ENCODE assay signal across 8 cellular contexts in genomic region chr3:52428151-52429005, GRCh38. TPM values are rescaled to one million over a fixed set of nuclear protein-coding genes. Genes with fewer than 3 reads are reported as not detected.
DNase-seq lines count a peak whose midpoint lies in the region; ATAC-seq and TF ChIP-seq lines count a peak whose summit lies in the region.

No MANE protein-coding gene starts in this region.

- H3K36me3 ChIP-seq in DND-41 (ENCODE audit: insufficient read depth, low read length) = no peaks in the 10 kb centered on the region

- no peaks in the 10 kb centered on the region for H3K9me3 ChIP-seq in DND-41 (ENCODE audit: insufficient read depth, low read length, severe bottlenecking)

- no peak overlapping the region for H3K4me3 Mint-ChIP-seq in stimulated activated naive B cell treated with anti-CD40 and anti-IgM and Interleukin-4, amounts not matched to agents 10 μg/mL and 1 μg/mL and 100 μg/mL, for 72 hours
- no peak overlapping the region for H3K4me3 Mint-ChIP-seq in glutamatergic neuron (ENCODE audit: unreplicated experiment)

- ATAC-seq in DND-41 (ENCODE audit: insufficient read depth, low read depth) (peak; percentile 94), left colon (peak; percentile 86), HG02623 (IDR thresholded peaks at IDR 0.05; ENCODE audit: unreplicated experiment) (no peak)
- peak; percentile 80 to 89 for ATAC-seq in stimulated activated naive B cell treated with anti-CD40 and anti-IgM and Interleukin-4, amounts not matched to agents 10 μg/mL and 1 μg/mL and 100 μg/mL, for 72 hours (replicated peaks)

- no peaks in the 10 kb centered on the region for H3K4me1 ChIP-seq in DND-41 (ENCODE audit: insufficient read depth, low read length)

- H3K4me1 Mint-ChIP-seq in stimulated activated naive B cell treated with anti-CD40 and anti-IgM and Interleukin-4, amounts not matched to agents 10 μg/mL and 1 μg/mL and 100 μg/mL, for 72 hours = no peaks in the 10 kb centered on the region
- H3K4me1 Mint-ChIP-seq in glutamatergic neuron (ENCODE audit: low read depth, unreplicated experiment) = peaks cover 9% of the 10 kb centered on the region

- H3K27me3 Mint-ChIP-seq in stimulated activated naive B cell treated with anti-CD40 and anti-IgM and Interleukin-4, amounts not matched to agents 10 μg/mL and 1 μg/mL and 100 μg/mL, for 72 hours = peaks cover 0 to 4% of the 10 kb centered on the region in 2 donors
- peaks cover 3% of the 10 kb centered on the region for H3K27me3 Mint-ChIP-seq in glutamatergic neuron (ENCODE audit: unreplicated experiment)

- no peaks in the 10 kb centered on the region for H3K9me3 Mint-ChIP-seq in stimulated activated naive B cell treated with anti-CD40 and anti-IgM and Interleukin-4, amounts not matched to agents 10 μg/mL and 1 μg/mL and 100 μg/mL, for 72 hours
- H3K9me3 Mint-ChIP-seq in glutamatergic neuron (ENCODE audit: unreplicated experiment) = no peaks in the 10 kb centered on the region

- H3K4me2 ChIP-seq in DND-41 (ENCODE audit: insufficient read depth, low read length) = no peak overlapping the region

- TF ChIP-seq CTCF in DND-41 (IDR thresholded peaks at IDR 0.05; ENCODE audit: borderline replicate concordance, extremely low read depth, low read length, poor library complexity, severe bottlenecking) = peak; percentile 88
- TF ChIP-seq CTCF in RWPE1 (conservative IDR thresholded peaks at IDR 0.05; ENCODE audit: low read depth) = peak; percentile 79
- TF ChIP-seq CTCF in glutamatergic neuron (IDR thresholded peaks at IDR 0.05; ENCODE audit: partially characterized antibody, unreplicated experiment) = no peak

- peak; percentile 52 for DNase-seq in DND-41
- peak; percentile 44 for DNase-seq in HT-29 (ENCODE audit: low spot score)
- peak; percentile 38 for DNase-seq in RWPE1 (ENCODE audit: low spot score)
- DNase-seq in cerebellum (ENCODE audit: low spot score) = peak; percentile 87
- peak; percentile 46 to 62 for DNase-seq in left colon
- no peak for DNase-seq in stimulated activated naive B cell treated with anti-CD40 and anti-IgM and Interleukin-4, amounts not matched to agents 10 μg/mL and 1 μg/mL and 100 μg/mL, for 72 hours
- DNase-seq in glutamatergic neuron = no peak

- no peaks in the 10 kb centered on the region for H3K79me2 ChIP-seq in DND-41 (ENCODE audit: insufficient read depth, low read length)

- no peaks in the 10 kb centered on the region for H3K36me3 Mint-ChIP-seq in stimulated activated naive B cell treated with anti-CD40 and anti-IgM and Interleukin-4, amounts not matched to agents 10 μg/mL and 1 μg/mL and 100 μg/mL, for 72 hours
- no peaks in the 10 kb centered on the region for H3K36me3 Mint-ChIP-seq in glutamatergic neuron (ENCODE audit: unreplicated experiment)

- H3K4me3 ChIP-seq in DND-41 (ENCODE audit: low read depth in 1 of 2, low read length in 2 of 2) = no peak overlapping the region

- H3K27ac ChIP-seq in DND-41 (ENCODE audit: low read length) = no peak overlapping the region
- no peak overlapping the region for H3K27ac ChIP-seq in RWPE1

- no peaks in the 10 kb centered on the region for H3K27me3 ChIP-seq in DND-41 (ENCODE audit: insufficient read depth, low read length, poor library complexity)

- intact Hi-C loops in left colon (cut with DNase I, micrococcal nuclease) = no loop called here

- CTCF ChIA-PET in RWPE1 (lab: Yijun Ruan, JAX) = interaction anchor here (0.6 to 2.2 kb wide), 6 partner anchors 16 to 1338 kb away, joined by 3 to 8 read pairs (median 3); no protein-coding TSS in a partner anchor

- H3K27ac Mint-ChIP-seq in stimulated activated naive B cell treated with anti-CD40 and anti-IgM and Interleukin-4, amounts not matched to agents 10 μg/mL and 1 μg/mL and 100 μg/mL, for 72 hours = no peak overlapping the region
- H3K27ac Mint-ChIP-seq in glutamatergic neuron (ENCODE audit: unreplicated experiment) = no peak overlapping the region

- POLR2A ChIA-PET in RWPE1 (lab: Yijun Ruan, JAX; ENCODE audit: low non-redundant PET) = no interaction called here

- H3K9ac ChIP-seq in DND-41 (ENCODE audit: low read depth, low read length) = no peak overlapping the region

- no peaks in the 10 kb centered on the region for H4K20me1 ChIP-seq in DND-41 (ENCODE audit: insufficient read depth, low read length)

- H2AFZ ChIP-seq in DND-41 (ENCODE audit: low read depth, low read length) = no peak overlapping the region

RNA-seq across cellular contexts. Expression of gene SEMA3G, which starts 16.5 kb away (rescaled TPM):
- 0.15 and 0.31 TPM in 2 replicates for total RNA-seq in HT-29 (2014; rRNA removed; shearing (Covaris generic))
- 3.3 TPM for total RNA-seq in cerebellum
- total RNA-seq in left colon = 1 to 10 TPM; 5.1 to 5.5 TPM
- 0.59 TPM for total RNA-seq in glutamatergic neuron (ENCODE audit: unreplicated experiment)

RNA-seq across cellular contexts. Expression of gene PHF7, which starts 17.9 kb away (rescaled TPM):
- total RNA-seq in HT-29 (2014; rRNA removed; shearing (Covaris generic)) = 1.6 and 2.7 TPM in 2 replicates
- 5.3 TPM for total RNA-seq in cerebellum
- 10 to 100 TPM; 15.6 to 21.6 TPM for total RNA-seq in left colon
- 8.9 TPM for total RNA-seq in glutamatergic neuron (ENCODE audit: unreplicated experiment)

RNA-seq across cellular contexts. Expression of gene BAP1, which starts 18.6 kb away (rescaled TPM):
- 59.4 and 80.5 TPM in 2 replicates for total RNA-seq in HT-29 (2014; rRNA removed; shearing (Covaris generic))
- total RNA-seq in cerebellum (56.5 TPM), left colon (10 to 100 TPM; 73.1 to 73.2 TPM), glutamatergic neuron (ENCODE audit: unreplicated experiment) (130 TPM)

RNA-seq across cellular contexts. Expression of gene TNNC1, which starts 25.5 kb away (rescaled TPM):
- total RNA-seq in HT-29 (2014; rRNA removed; shearing (Covaris generic)) = 5.7 and 6.5 TPM in 2 replicates
- total RNA-seq in cerebellum (0.64 TPM), left colon (1 to 10 TPM in 1 of 2 donors, under 1 TPM in 1; 0.64 to 4.6 TPM), glutamatergic neuron (ENCODE audit: unreplicated experiment) (2.7 TPM)

RNA-seq across cellular contexts. Expression of gene NISCH, which starts 27.0 kb away (rescaled TPM):
- 43.8 and 47.7 TPM in 2 replicates for total RNA-seq in HT-29 (2014; rRNA removed; shearing (Covaris generic))
- 93.2 TPM for total RNA-seq in cerebellum
- 10 to 100 TPM; 57.3 to 58.1 TPM for total RNA-seq in left colon
- total RNA-seq in glutamatergic neuron (ENCODE audit: unreplicated experiment) = 280 TPM

Comparison
In these comparisons a context has a peak if more than half of its experiments do, and no peak if none do; other contexts are left out.
1. DNase-seq: peak in DND-41 (single experiment), HT-29 (single experiment), RWPE1 (single experiment), cerebellum (single experiment) and left colon (2 of 2); none in stimulated activated naive B cell treated with anti-CD40 and anti-IgM and Interleukin-4, amounts not matched to agents 10 μg/mL and 1 μg/mL and 100 μg/mL, for 72 hours (single experiment) and glutamatergic neuron (single experiment).